8 cellular contexts compared by ENCODE assay signal in the genomic region with DNA sequence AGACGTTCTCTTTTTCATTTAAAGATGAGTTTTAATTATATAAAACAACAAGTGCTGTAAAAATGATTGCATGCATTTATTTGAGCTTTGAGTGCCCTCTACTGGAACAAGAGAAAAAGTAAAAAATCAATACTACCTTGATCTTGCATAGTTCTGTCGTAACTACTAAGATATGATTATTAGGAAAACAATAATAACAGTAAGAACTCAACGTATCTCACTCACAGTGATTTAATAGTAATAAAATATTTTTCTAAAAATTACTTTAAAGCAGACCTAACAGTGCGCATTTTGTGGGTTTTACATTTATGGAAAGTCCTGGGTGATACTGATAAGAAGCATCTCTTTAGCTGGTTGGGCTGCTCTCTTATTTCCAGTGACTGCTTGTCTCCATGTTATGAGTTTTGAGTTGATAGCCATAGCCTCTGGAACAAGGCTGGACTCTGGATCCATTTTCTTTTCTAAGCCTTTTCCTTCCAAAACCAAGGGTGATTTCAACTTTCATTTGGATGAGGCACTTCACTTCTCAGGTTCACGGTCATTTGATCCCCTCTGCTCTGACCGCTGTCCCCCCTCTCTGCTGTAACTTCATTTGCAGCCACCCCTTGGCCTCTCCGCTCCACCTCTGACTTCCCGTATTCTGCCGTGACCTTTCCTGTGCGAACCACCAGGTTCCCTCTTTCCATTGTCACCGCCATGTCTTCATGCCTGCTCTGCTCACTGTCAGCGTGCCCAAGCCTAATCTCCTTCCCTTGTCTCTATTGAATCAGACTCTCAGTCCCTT. TPM values are rescaled to one million over a fixed set of nuclear protein-coding genes. Genes with fewer than 3 reads are reported as not detected.
A peak's percentile ranks its signal among the peaks of the same experiment; 100 is the strongest.
DNase-seq lines count a peak whose midpoint lies in the region; ATAC-seq, FAIRE-seq and TF ChIP-seq lines count a peak whose summit lies in the region.

No MANE protein-coding gene starts in this region.

- no peak for TF ChIP-seq POLR2A in endothelial cell of umbilical vein (IDR thresholded peaks at IDR 0.05; ENCODE audit: low read depth, low read length)

- H3K4me3 ChIP-seq in AG09309 (ENCODE audit: control insufficient read depth, low read depth, low read length) (no peak overlapping the region), MM.1S (ENCODE audit: low read length) (no peak overlapping the region), endothelial cell of umbilical vein (replicated peaks in 1 of 3; ENCODE audit: insufficient read depth in 1 of 3, low read depth in 1 of 3, low read length in 3 of 3) (no peak overlapping the region)

- CTCF ChIA-PET in endothelial cell of umbilical vein (lab: Charles Lee): interaction anchor here (0.6 to 1.9 kb wide), 11 partner anchors 18 to 1903 kb away, joined by 3 to 26 read pairs (median 3); a partner anchor contains a TSS

- H3K27ac ChIP-seq in MM.1S (ENCODE audit: low read length): peak overlapping the region; percentile 52; the same call in 1 of the 2 replicates
- no peak overlapping the region for H3K27ac ChIP-seq in endothelial cell of umbilical vein (ENCODE audit: insufficient read depth, low read depth, low read length)

- intact Hi-C loops in endothelial cell of umbilical vein (cut with micrococcal nuclease): loop anchor here (1.0 to 5.0 kb wide), 4 partner anchors 1128 to 1835 kb away; no protein-coding TSS in a partner anchor

- no peaks in the 10 kb centered on the region for H3K9me1 ChIP-seq in endothelial cell of umbilical vein (replicated peaks; ENCODE audit: control insufficient read depth, extremely low read depth, insufficient read depth, low read length)

- H2AFZ ChIP-seq in MM.1S (ENCODE audit: low read length): no peak overlapping the region
- H2AFZ ChIP-seq in endothelial cell of umbilical vein (ENCODE audit: low read depth, low read length): peak overlapping the region; percentile 3

- TF ChIP-seq CTCF in AG09309 (IDR thresholded peaks at IDR 0.05; ENCODE audit: control insufficient read depth, insufficient read depth, low read depth, low read length, missing control alignments) (peak; percentile 23), MM.1S (IDR thresholded peaks at IDR 0.05; ENCODE audit: low read length) (peak; percentile 41), endothelial cell of umbilical vein (IDR thresholded peaks at IDR 0.05; ENCODE audit: extremely low read depth in 1 of 2, insufficient read depth in 1 of 2, low read depth in 1 of 2, low read length in 2 of 2) (peak; percentile 5 to 8)

- DNase-seq in AG09309 (ENCODE audit: low read depth): no peak
- DNase-seq in MM.1S: no peak
- peak; percentile 33 for DNase-seq in endothelial cell of umbilical vein (ENCODE audit: low read depth, low spot score)
- DNase-seq in stimulated activated CD8-positive, alpha-beta memory T cell treated with anti-CD3 and anti-CD28 coated beads, Interleukin-4, amount 100 ng/mL, for 48 hours: no peak
- no peak for DNase-seq in stimulated activated CD4-positive, alpha-beta T cell treated with anti-CD3 and anti-CD28 coated beads, Interleukin-12 subunit alpha, Interleukin-12 subunit beta, amount 100 ng/mL, for 4 hours

- no peaks in the 10 kb centered on the region for H3K36me3 ChIP-seq in MM.1S (replicated peaks; ENCODE audit: insufficient read depth, low read length)
- no peaks in the 10 kb centered on the region for H3K36me3 ChIP-seq in endothelial cell of umbilical vein (ENCODE audit: control insufficient read depth in 2 of 2, extremely low read depth in 1 of 2, insufficient read depth in 2 of 2, low read length in 2 of 2)

- no peaks in the 10 kb centered on the region for H3K9me2 ChIP-seq in MM.1S (replicated peaks; ENCODE audit: insufficient read depth, low read length)

- peak overlapping the region; percentile 17 for H3K27ac Mint-ChIP-seq in stimulated activated memory B cell treated with anti-CD40 and anti-IgM and Interleukin-4, amounts not matched to agents 10 μg/mL and 1 μg/mL and 100 μg/mL, for 72 hours

- no peaks in the 10 kb centered on the region for H3K36me3 Mint-ChIP-seq in stimulated activated memory B cell treated with anti-CD40 and anti-IgM and Interleukin-4, amounts not matched to agents 10 μg/mL and 1 μg/mL and 100 μg/mL, for 72 hours

- H3K79me2 ChIP-seq in MM.1S (ENCODE audit: low read length) (no peaks in the 10 kb centered on the region), endothelial cell of umbilical vein (ENCODE audit: control insufficient read depth, insufficient read depth, low read length) (no peaks in the 10 kb centered on the region)

- BruUV-seq in endothelial cell of umbilical vein (replicated peaks; lab: Mats Ljungman, UMichigan): no TSS peak

- no peaks in the 10 kb centered on the region for H3K9me3 Mint-ChIP-seq in stimulated activated memory B cell treated with anti-CD40 and anti-IgM and Interleukin-4, amounts not matched to agents 10 μg/mL and 1 μg/mL and 100 μg/mL, for 72 hours

- H3F3A ChIP-seq in MM.1S (ENCODE audit: insufficient read depth, low read length): peaks cover 5% of the 10 kb centered on the region; the same call in 1 of the 2 replicates

- ATAC-seq in GM19372 (IDR thresholded peaks at IDR 0.05; ENCODE audit: low read depth, unreplicated experiment) (peak; percentile 11), HG03342 (IDR thresholded peaks at IDR 0.05; ENCODE audit: unreplicated experiment) (no peak)
- no peak for ATAC-seq in stimulated activated memory B cell treated with anti-CD40 and anti-IgM and Interleukin-4, amounts not matched to agents 10 μg/mL and 1 μg/mL and 100 μg/mL, for 72 hours

- POLR2A ChIA-PET in endothelial cell of umbilical vein (lab: Charles Lee): no interaction called here

- H3K9me3 ChIP-seq in MM.1S (replicated peaks; ENCODE audit: insufficient read depth, low read length) (no peaks in the 10 kb centered on the region), endothelial cell of umbilical vein (replicated peaks; ENCODE audit: control insufficient read depth, insufficient read depth, low read length) (no peaks in the 10 kb centered on the region)

- H3K4me1 ChIP-seq in MM.1S (ENCODE audit: low read length) (peaks cover 15% of the 10 kb centered on the region), endothelial cell of umbilical vein (ENCODE audit: control insufficient read depth, extremely low read depth, insufficient read depth, low read length) (no peaks in the 10 kb centered on the region)

- H3K9ac ChIP-seq in MM.1S (ENCODE audit: low read length) (no peak overlapping the region), endothelial cell of umbilical vein (replicated peaks; ENCODE audit: extremely low read depth, insufficient read depth, low read length) (no peak overlapping the region)

- dilution Hi-C loops in endothelial cell of umbilical vein (cut with MboI; ENCODE audit: extremely low pct_ligation_motif_present, low sequenced_read_pairs): no loop called here

- peaks cover 15% of the 10 kb centered on the region for H3K4me1 Mint-ChIP-seq in stimulated activated memory B cell treated with anti-CD40 and anti-IgM and Interleukin-4, amounts not matched to agents 10 μg/mL and 1 μg/mL and 100 μg/mL, for 72 hours

- no peaks in the 10 kb centered on the region for H4K20me1 ChIP-seq in MM.1S (ENCODE audit: insufficient read depth, low read length)
- no peaks in the 10 kb centered on the region for H4K20me1 ChIP-seq in endothelial cell of umbilical vein (replicated peaks; ENCODE audit: control insufficient read depth, extremely low read depth, insufficient read depth, low read length)

- H3K4me3 Mint-ChIP-seq in stimulated activated memory B cell treated with anti-CD40 and anti-IgM and Interleukin-4, amounts not matched to agents 10 μg/mL and 1 μg/mL and 100 μg/mL, for 72 hours: peak overlapping the region; percentile 3

- peak; percentile 47 for FAIRE-seq in endothelial cell of umbilical vein (lab: Jason Lieb, UNC)

- peak overlapping the region; percentile 58; the same call in 1 of the 2 replicates for H3K4me2 ChIP-seq in MM.1S (ENCODE audit: low read depth, low read length)
- H3K4me2 ChIP-seq in endothelial cell of umbilical vein (ENCODE audit: insufficient read depth, low read length): no peak overlapping the region

- H3K27me3 ChIP-seq in MM.1S (replicated peaks; ENCODE audit: insufficient read depth, low read length) (no peaks in the 10 kb centered on the region), endothelial cell of umbilical vein (ENCODE audit: control insufficient read depth in 2 of 2, insufficient read depth in 2 of 2, low read length in 2 of 2) (peaks cover 2 to 3% of the 10 kb centered on the region in 2 experiments)

- no peaks in the 10 kb centered on the region for H3K27me3 Mint-ChIP-seq in stimulated activated memory B cell treated with anti-CD40 and anti-IgM and Interleukin-4, amounts not matched to agents 10 μg/mL and 1 μg/mL and 100 μg/mL, for 72 hours

TF ChIP-seq in endothelial cell of umbilical vein, 7 proteins besides CTCF, POLR2A, EP300 and RAD21:
- TF ChIP-seq POLR2AphosphoS5 (IDR thresholded peaks at IDR 0.05; ENCODE audit: insufficient read depth, low read depth, low read length) (no peak), EZH2 (IDR thresholded peaks at IDR 0.05; ENCODE audit: borderline replicate concordance, low read depth, low read length, severe bottlenecking) (no peak), MYC (IDR thresholded peaks at IDR 0.05; ENCODE audit: low read depth, low read length) (no peak), GATA2 (IDR thresholded peaks at IDR 0.05; ENCODE audit: insufficient read depth, insufficient read length, low read depth, low read length) (no peak), JUN (IDR thresholded peaks at IDR 0.05; ENCODE audit: borderline replicate concordance, insufficient read depth, insufficient read length, low read depth) (no peak), FOS (IDR thresholded peaks at IDR 0.05; ENCODE audit: borderline replicate concordance, insufficient read depth, low read length) (no peak)
- TF ChIP-seq, protein P1, sequence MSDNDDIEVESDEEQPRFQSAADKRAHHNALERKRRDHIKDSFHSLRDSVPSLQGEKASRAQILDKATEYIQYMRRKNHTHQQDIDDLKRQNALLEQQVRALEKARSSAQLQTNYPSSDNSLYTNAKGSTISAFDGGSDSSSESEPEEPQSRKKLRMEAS (IDR thresholded peaks at IDR 0.05; ENCODE audit: insufficient read depth, insufficient read length): no peak
TF ChIP-seq in endothelial cell of umbilical vein: peak in this region for 0.

RNA-seq across cellular contexts. Expression of a gene that starts 29.6 kb away (rescaled TPM):
- total RNA-seq in endothelial cell of umbilical vein: 23.2 and 32.3 TPM in 2 replicates
- 21.4 and 22.9 TPM in 2 replicates for polyA plus RNA-seq in endothelial cell of umbilical vein
- 19.5 and 20.3 TPM in 2 replicates for polyA plus RNA-seq in endothelial cell of umbilical vein (2011; cell fraction: cytosol; rRNA removed)
- 46.6 and 47.7 TPM in 2 replicates for polyA plus RNA-seq in endothelial cell of umbilical vein (2011; cell fraction: nucleus; rRNA removed)
- polyA plus RNA-seq in endothelial cell of umbilical vein (2012): 36.2 and 75.7 TPM in 2 replicates
- 104 and 126 TPM in 2 replicates for polyA minus RNA-seq in endothelial cell of umbilical vein
- not detected for polyA minus RNA-seq in endothelial cell of umbilical vein (2011; cell fraction: cytosol; rRNA and poly(A)+ RNA removed)
- polyA minus RNA-seq in endothelial cell of umbilical vein (2011; cell fraction: nucleus; rRNA and poly(A)+ RNA removed): 69.5 and 79.6 TPM in 2 replicates
